8 cellular contexts compared by ENCODE assay signal in the genomic region with DNA sequence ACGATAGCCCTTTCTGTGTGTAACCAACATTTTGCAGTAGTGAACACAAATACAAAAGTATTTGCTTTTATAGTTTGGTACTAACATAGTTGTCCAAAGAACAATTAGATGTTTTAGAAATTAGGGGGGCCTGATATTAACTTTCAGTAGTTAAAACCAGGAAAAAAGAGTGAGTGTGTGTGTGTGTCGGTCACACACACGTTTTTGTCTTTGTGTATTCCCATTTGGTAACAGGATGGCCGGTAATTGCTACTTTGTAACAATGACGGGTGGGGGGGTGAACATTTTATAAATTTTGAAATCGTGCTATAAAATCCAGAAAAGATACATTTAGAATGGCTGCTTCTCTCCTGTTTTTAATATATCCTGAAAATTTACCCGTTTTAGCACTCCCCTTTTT. TPM values are rescaled to one million over a fixed set of nuclear protein-coding genes. Genes with fewer than 3 reads are reported as not detected.
DNase-seq lines count a peak whose midpoint lies in the region; ATAC-seq, FAIRE-seq and TF ChIP-seq lines count a peak whose summit lies in the region.

No MANE protein-coding gene starts in this region.

- CTCF ChIA-PET in A673 (lab: Charles Lee) = no interaction called here

- H3K4me1 ChIP-seq in A673 (ENCODE audit: insufficient read depth, low read length, poor library complexity, severe bottlenecking) = peaks cover 6% of the 10 kb centered on the region
- no peaks in the 10 kb centered on the region for H3K4me1 ChIP-seq in HUES6 (ENCODE audit: control insufficient read depth, insufficient read depth, low read length)
- H3K4me1 ChIP-seq in mucosa of rectum (ENCODE audit: control insufficient read depth in 2 of 2, insufficient read depth in 2 of 2, low read length in 2 of 2) = peaks cover 10% of the 10 kb centered on the region in 2 donors

- H3K9ac ChIP-seq in HUES6 (ENCODE audit: low read length) = peak overlapping the region; percentile 97
- H3K9ac ChIP-seq in mucosa of rectum (ENCODE audit: low read depth in 1 of 2, low read length in 2 of 2) = peak overlapping the region; percentile 35 to 50

- H3K27ac ChIP-seq in A673 (ENCODE audit: low read depth, low read length, poor library complexity, severe bottlenecking) (peak overlapping the region; percentile 93), HUES6 (ENCODE audit: low read depth, low read length) (no peak overlapping the region; the same call in 1 of the 2 replicates), mucosa of rectum (ENCODE audit: low read depth in 2 of 2, low read length in 2 of 2) (no peak overlapping the region)

- BruUV-seq in A673 (replicated peaks; lab: Mats Ljungman, UMichigan) = no TSS peak

- H3K4me3 ChIP-seq in A673 (ENCODE audit: low read depth, low read length, poor library complexity, severe bottlenecking) (peak overlapping the region; percentile 59), HUES6 (ENCODE audit: low read depth, low read length) (peak overlapping the region; percentile 79), bronchial epithelial cell (ENCODE audit: low read depth, low read length) (peak overlapping the region; percentile 84), mucosa of rectum (ENCODE audit: low read length in 2 of 2) (peak overlapping the region; percentile 97 to 99)

- no peak for FAIRE-seq in bronchial epithelial cell (lab: Jason Lieb, UNC)

- H3K27me3 ChIP-seq in A673 (replicated peaks; ENCODE audit: insufficient read depth, low read depth, low read length, poor library complexity) (no peaks in the 10 kb centered on the region), HUES6 (ENCODE audit: control insufficient read depth, insufficient read depth, low read length) (no peaks in the 10 kb centered on the region), bronchial epithelial cell (ENCODE audit: control insufficient read depth, insufficient read depth, low read length) (no peaks in the 10 kb centered on the region), mucosa of rectum (ENCODE audit: control insufficient read depth in 2 of 2, insufficient read depth in 2 of 2, low read length in 2 of 2) (no peaks in the 10 kb centered on the region)

- H3K36me3 ChIP-seq in A673 (ENCODE audit: insufficient read depth, low read length, poor library complexity, severe bottlenecking) = no peaks in the 10 kb centered on the region
- no peaks in the 10 kb centered on the region for H3K36me3 ChIP-seq in HUES6 (ENCODE audit: control insufficient read depth, insufficient read depth, low read length)
- H3K36me3 ChIP-seq in bronchial epithelial cell (ENCODE audit: control insufficient read depth, insufficient read depth, low read length) = no peaks in the 10 kb centered on the region
- no peaks in the 10 kb centered on the region for H3K36me3 ChIP-seq in mucosa of rectum (ENCODE audit: control insufficient read depth in 2 of 2, insufficient read depth in 2 of 2, low read length in 2 of 2)

- ATAC-seq in HG03095 (IDR thresholded peaks at IDR 0.05; ENCODE audit: unreplicated experiment) = no peak

- POLR2A ChIA-PET in A673 (lab: Charles Lee; ENCODE audit: low non-redundant PET) = no interaction called here

- TF ChIP-seq CTCF in A673 (conservative IDR thresholded peaks at IDR 0.05; ENCODE audit: low read depth, low read length) = no peak
- TF ChIP-seq CTCF in bronchial epithelial cell (IDR thresholded peaks at IDR 0.05; ENCODE audit: insufficient read depth, low read length, severe bottlenecking) = no peak
- no peak for TF ChIP-seq CTCF in GM20000 (IDR thresholded peaks at IDR 0.05; ENCODE audit: extremely low read depth, missing control alignments)

- H3K9me3 ChIP-seq in A673 (ENCODE audit: low read depth, low read length, poor library complexity, severe bottlenecking) (no peaks in the 10 kb centered on the region), HUES6 (ENCODE audit: control insufficient read depth, insufficient read depth, low read depth, low read length) (peaks cover 9% of the 10 kb centered on the region; the same call in 1 of the 2 replicates), mucosa of rectum (ENCODE audit: control insufficient read depth in 2 of 2, low read length in 2 of 2) (no peaks in the 10 kb centered on the region)

- DNase-seq in A673 (ENCODE audit: low spot score) = no peak
- DNase-seq in bronchial epithelial cell (ENCODE audit: low read depth) = no peak
- DNase-seq in GM20000 (ENCODE audit: low spot score) = no peak
- DNase-seq in mucosa of gallbladder (ENCODE audit: low spot score) = no peak
- no peak for DNase-seq in activated CD8-positive, alpha-beta memory T cell treated with anti-CD3 and anti-CD28 coated beads, Interleukin-2, amount 50 U/mL, for 4 hours

- intact Hi-C loops in A673 (cut with micrococcal nuclease; ENCODE audit: unreplicated experiment) = no loop called here

RNA-seq across cellular contexts. Expression of a gene that starts 1.5 kb away (rescaled TPM):
- 69.1 and 69.8 TPM in 2 replicates for total RNA-seq in A673 (2021)
- 14.7 and 23.9 TPM in 2 replicates for total RNA-seq in bronchial epithelial cell
- 44.9 TPM for total RNA-seq in mucosa of gallbladder

RNA-seq across cellular contexts. Expression of a gene that starts 12.0 kb away (rescaled TPM):
- 37.3 and 42.1 TPM in 2 replicates for total RNA-seq in A673 (2021)
- total RNA-seq in bronchial epithelial cell = 15.5 and 15.8 TPM in 2 replicates
- total RNA-seq in mucosa of gallbladder = 17.1 TPM
